In genomic region chr9:93596399-93596798, GRCh38 we compare ENCODE assay signal across 17 cellular contexts.
"Had no signal": no experiment of that assay in that cellular context is flagged by ENCODE, and none has a peak within 500 bp of the region (broad histone marks: within the 10 kb centered on the region; RNA-seq: fewer than 3 reads in every experiment).

No MANE protein-coding gene starts in this region.

- H3K27me3 Mint-ChIP-seq: activated CD4-positive, alpha-beta T cell treated with anti-CD3 and anti-CD28 coated beads for 36 hours; activated naive CD4-positive, alpha-beta T cell treated with anti-CD3 and anti-CD28 coated beads, Interleukin-2, amount 50 U/mL, for 24 hours had no signal

- H3K27me3 ChIP-seq: hepatocyte, right lobe of liver, upper lobe of left lung had no signal

- H3K27ac Mint-ChIP-seq: activated CD4-positive, alpha-beta T cell treated with anti-CD3 and anti-CD28 coated beads for 36 hours; activated CD8-positive, alpha-beta T cell treated with anti-CD3 and anti-CD28 coated beads, Interleukin-2, amount 10 ng/mL, durations not matched to agents 7 days and 5 days; activated naive CD4-positive, alpha-beta T cell treated with anti-CD3 and anti-CD28 coated beads, Interleukin-2, amount 50 U/mL, for 24 hours; activated T-helper 2 cell treated with anti-CD3 and anti-CD28 coated beads, Interferon-gamma antibody, Interleukin-2, Interleukin-4, amounts not matched to agents 10 μg/mL and 5 μg/mL and 100 μg/mL, durations not matched to agents 14 hours and 24 hours and 36 hours; endodermal cell; mesothelial cell of epicardium had no signal

- DNase-seq: activated CD4-positive, alpha-beta T cell treated with anti-CD3 and anti-CD28 coated beads for 36 hours; activated CD8-positive, alpha-beta T cell treated with anti-CD3 and anti-CD28 coated beads, Interleukin-2, amount 10 ng/mL, durations not matched to agents 7 days and 5 days; amygdala; dermis blood vessel endothelial cell; erythroblast; kidney glomerular epithelial cell; nucleus accumbens; stimulated activated CD4-positive, alpha-beta T cell treated with anti-CD3 and anti-CD28 coated beads, Interleukin-2, amount 100 ng/mL, for 24 hours; stimulated activated naive CD4-positive, alpha-beta T cell treated with Interleukin-2 at 50 U/mL for 16 hours had no signal

- H3K4me3 ChIP-seq: hepatocyte, prostate gland, right lobe of liver, upper lobe of left lung had no signal

- ATAC-seq: activated CD4-positive, alpha-beta T cell treated with anti-CD3 and anti-CD28 coated beads for 36 hours; activated CD8-positive, alpha-beta T cell treated with anti-CD3 and anti-CD28 coated beads, Interleukin-2, amount 10 ng/mL, durations not matched to agents 7 days and 5 days; right lobe of liver had no signal

- H3K4me1 ChIP-seq: right lobe of liver had no signal

- H3K9me3 ChIP-seq: prostate gland, right lobe of liver, upper lobe of left lung had no signal

- H3K27ac ChIP-seq: hepatocyte, prostate gland, right lobe of liver, upper lobe of left lung had no signal

- H3K36me3 Mint-ChIP-seq: activated naive CD4-positive, alpha-beta T cell treated with anti-CD3 and anti-CD28 coated beads, Interleukin-2, amount 50 U/mL, for 24 hours; mesothelial cell of epicardium had no signal

- H3K9me3 Mint-ChIP-seq: activated naive CD4-positive, alpha-beta T cell treated with anti-CD3 and anti-CD28 coated beads, Interleukin-2, amount 50 U/mL, for 24 hours; activated T-helper 2 cell treated with anti-CD3 and anti-CD28 coated beads, Interferon-gamma antibody, Interleukin-2, Interleukin-4, amounts not matched to agents 10 μg/mL and 5 μg/mL and 100 μg/mL, durations not matched to agents 14 hours and 24 hours and 36 hours; endodermal cell; mesothelial cell of epicardium had no signal

- H3K36me3 ChIP-seq: prostate gland, right lobe of liver, upper lobe of left lung had no signal

- H3K4me3 Mint-ChIP-seq: activated CD4-positive, alpha-beta T cell treated with anti-CD3 and anti-CD28 coated beads for 36 hours; activated CD8-positive, alpha-beta T cell treated with anti-CD3 and anti-CD28 coated beads, Interleukin-2, amount 10 ng/mL, durations not matched to agents 7 days and 5 days; activated naive CD4-positive, alpha-beta T cell treated with anti-CD3 and anti-CD28 coated beads, Interleukin-2, amount 50 U/mL, for 24 hours; endodermal cell; mesothelial cell of epicardium had no signal
